In genomic region chr14:21257395-21258193, GRCh38 we compare ENCODE assay signal across 10 cellular contexts. TPM values are rescaled to one million over a fixed set of nuclear protein-coding genes. Genes with fewer than 3 reads are reported as not detected.
DNase-seq lines count a peak whose midpoint lies in the region; ATAC-seq and TF ChIP-seq lines count a peak whose summit lies in the region.
"Had no signal": no experiment of that assay in that cellular context is flagged by ENCODE, and none has a peak within 500 bp of the region (broad histone marks: within the 10 kb centered on the region; RNA-seq: fewer than 3 reads in every experiment).

No MANE protein-coding gene starts in this region.

- H3K4me3 Mint-ChIP-seq in activated CD4-positive, alpha-beta T cell treated with anti-CD3 and anti-CD28 coated beads, Interleukin-2, amount 10 ng/mL, durations not matched to agents 7 days and 5 days = peak overlapping the region; percentile 4

- intact Hi-C loops in gastrocnemius medialis (cut with DNase I; ENCODE audit: low total_unique reads) = loop anchor here (5.0 kb wide), 1 partner anchor 40 kb away; no protein-coding TSS in a partner anchor

- no peaks in the 10 kb centered on the region for H3K9me3 Mint-ChIP-seq in activated CD4-positive, alpha-beta T cell treated with anti-CD3 and anti-CD28 coated beads, Interleukin-2, amount 10 ng/mL, durations not matched to agents 7 days and 5 days

- no peaks in the 10 kb centered on the region for H3K27me3 ChIP-seq in gastrocnemius medialis

- DNase-seq in activated CD4-positive, alpha-beta T cell treated with anti-CD3 and anti-CD28 coated beads, Interleukin-2, amount 10 ng/mL, durations not matched to agents 7 days and 5 days = no peak
- no peak for DNase-seq in activated CD4-positive, alpha-beta T cell treated with anti-CD3 and anti-CD28 coated beads for 48 hours
- no peak for DNase-seq in SK-N-MC (ENCODE audit: low read depth, low spot score)
- peak; percentile 57 for DNase-seq in fibroblast of gingiva (ENCODE audit: low read depth)
- DNase-seq in gastrocnemius medialis = no peak
- no peak for DNase-seq in activated gamma-delta T cell treated with Interleukin-2 at 50 U/mL for 16 hours
- DNase-seq in NCI-H1417 (lab: John Stamatoyannopoulos, UW) = no peak
- DNase-seq: NK-92 treated with Interleukin-12 subunit alpha and Interleukin-12 subunit beta, amount 100 ng/mL, for 24 hours had no signal

- H3K9me3 ChIP-seq in SK-N-MC (ENCODE audit: low read depth, low read length) = no peaks in the 10 kb centered on the region
- H3K9me3 ChIP-seq in gastrocnemius medialis = no peaks in the 10 kb centered on the region

- ATAC-seq in gastrocnemius medialis (peak in 1 of 2 donors; percentile 51), HG02763 (IDR thresholded peaks at IDR 0.05; ENCODE audit: unreplicated experiment) (no peak)

- H3K9ac ChIP-seq in SK-N-MC (ENCODE audit: insufficient read length) = no peak overlapping the region

- CTCF ChIA-PET in activated CD4-positive, alpha-beta T cell treated with anti-CD3 and anti-CD28 coated beads, Interleukin-2, amount 10 ng/mL, durations not matched to agents 7 days and 5 days (lab: Charles Lee) = interaction anchor here (0.9 to 1.0 kb wide), 3 partner anchors 10 to 27 kb away, joined by 3 to 4 read pairs (median 4); no protein-coding TSS in a partner anchor

- POLR2A ChIA-PET in activated CD4-positive, alpha-beta T cell treated with anti-CD3 and anti-CD28 coated beads, Interleukin-2, amount 10 ng/mL, durations not matched to agents 7 days and 5 days (lab: Charles Lee) = interaction anchor here (0.6 kb wide), 1 partner anchor 9 kb away, joined by 3 read pairs; no protein-coding TSS in a partner anchor

- H3K4me1 ChIP-seq in gastrocnemius medialis = peaks cover 66 to 74% of the 10 kb centered on the region in 2 donors

- TF ChIP-seq POLR2A in gastrocnemius medialis (IDR thresholded peaks at IDR 0.05) = no peak

- peaks cover 61% of the 10 kb centered on the region for H3K4me1 Mint-ChIP-seq in activated CD4-positive, alpha-beta T cell treated with anti-CD3 and anti-CD28 coated beads, Interleukin-2, amount 10 ng/mL, durations not matched to agents 7 days and 5 days

- H3K4me3 ChIP-seq in SK-N-MC (no peak overlapping the region), gastrocnemius medialis (no peak overlapping the region)

- H3K36me3 ChIP-seq in SK-N-MC (ENCODE audit: insufficient read depth, low read length) = peaks cover 94% of the 10 kb centered on the region
- peaks cover 0 to 33% of the 10 kb centered on the region in 2 donors for H3K36me3 ChIP-seq in gastrocnemius medialis

- TF ChIP-seq CTCF in gastrocnemius medialis (IDR thresholded peaks at IDR 0.05 in 4 of 5, conservative IDR thresholded peaks at IDR 0.05 in 1 of 5) = no peak

- in situ Hi-C loops in gastrocnemius medialis (cut with MboI; ENCODE audit: low sequenced_read_pairs in 4 of 4) = no loop called here

- H3K27ac Mint-ChIP-seq in activated CD4-positive, alpha-beta T cell treated with anti-CD3 and anti-CD28 coated beads, Interleukin-2, amount 10 ng/mL, durations not matched to agents 7 days and 5 days = peak overlapping the region; percentile 25

- peaks cover 71% of the 10 kb centered on the region for H3K36me3 Mint-ChIP-seq in activated CD4-positive, alpha-beta T cell treated with anti-CD3 and anti-CD28 coated beads, Interleukin-2, amount 10 ng/mL, durations not matched to agents 7 days and 5 days (ENCODE audit: low read depth)

- H3K27ac ChIP-seq in SK-N-MC (peak overlapping the region; percentile 80; the same call in 1 of the 2 replicates), gastrocnemius medialis (peak overlapping the region in 3 of 4 donors; percentile 19 to 35 (median 19))

- no peaks in the 10 kb centered on the region for H3K27me3 Mint-ChIP-seq in activated CD4-positive, alpha-beta T cell treated with anti-CD3 and anti-CD28 coated beads, Interleukin-2, amount 10 ng/mL, durations not matched to agents 7 days and 5 days

RNA-seq across cellular contexts. Expression of gene HNRNPC, which starts 11.6 kb away (rescaled TPM):
- 100 to 1,000 TPM; 684 to 863 TPM for total RNA-seq in activated CD4-positive, alpha-beta T cell treated with anti-CD3 and anti-CD28 coated beads, Interleukin-2, amount 10 ng/mL, durations not matched to agents 7 days and 5 days
- 100 to 1,000 TPM; 281 to 357 (median 318) TPM for total RNA-seq in gastrocnemius medialis

RNA-seq across cellular contexts. Expression of gene RPGRIP1, which starts 22.3 kb away (rescaled TPM):
- not detected for total RNA-seq in activated CD4-positive, alpha-beta T cell treated with anti-CD3 and anti-CD28 coated beads, Interleukin-2, amount 10 ng/mL, durations not matched to agents 7 days and 5 days
- total RNA-seq in gastrocnemius medialis = not detected
- total RNA-seq: activated CD8-positive, alpha-beta memory T cell treated with anti-CD3 and anti-CD28 coated beads for 36 hours had no signal
